In the genomic region with DNA sequence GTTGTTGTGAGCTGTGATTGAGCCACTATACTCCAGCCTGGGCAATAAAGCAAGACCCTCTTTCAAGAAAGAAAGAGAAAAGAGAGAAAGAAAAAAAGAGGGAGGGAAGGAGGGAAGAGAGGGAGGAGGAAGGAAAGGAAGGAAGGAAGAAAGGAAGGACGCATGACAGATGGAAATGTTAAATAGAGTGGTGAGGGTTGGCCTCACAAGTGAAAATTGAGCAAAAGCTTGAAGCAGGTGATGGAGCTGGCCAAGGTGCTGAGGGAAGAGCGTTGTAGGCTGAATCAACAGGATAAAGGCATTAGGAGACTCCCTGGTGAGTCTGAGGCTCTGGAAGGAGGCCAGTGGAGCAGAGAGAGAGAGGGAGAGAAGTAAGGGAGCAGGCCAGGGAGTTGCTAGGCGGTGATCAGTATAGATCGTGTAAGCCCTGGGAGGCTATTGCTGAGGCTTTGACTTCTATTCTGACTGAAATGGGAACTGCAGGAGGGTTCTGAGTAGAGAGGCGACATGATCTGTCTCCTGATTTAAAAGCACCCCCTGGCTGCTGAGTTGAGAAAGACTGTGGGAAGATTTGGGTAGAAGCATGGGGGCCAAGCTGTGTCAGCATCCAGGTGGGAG, we compare ENCODE assay signal across 10 cellular contexts. TPM values are rescaled to one million over a fixed set of nuclear protein-coding genes. Genes with fewer than 3 reads are reported as not detected.
DNase-seq lines count a peak whose midpoint lies in the region; ATAC-seq and TF ChIP-seq lines count a peak whose summit lies in the region.
"Had no signal": no experiment of that assay in that cellular context is flagged by ENCODE, and none has a peak within 500 bp of the region (broad histone marks: within the 10 kb centered on the region; RNA-seq: fewer than 3 reads in every experiment).

No MANE protein-coding gene starts in this region.

- H3K4me3 ChIP-seq in SK-N-SH (ENCODE audit: low read depth in 2 of 2, low read length in 1 of 2) = no peak overlapping the region
- H3K4me3 ChIP-seq in Loucy (ENCODE audit: low read length, poor library complexity, severe bottlenecking) = no peak overlapping the region
- no peak overlapping the region for H3K4me3 ChIP-seq in cardiac fibroblast (replicated peaks in 1 of 2; ENCODE audit: low read depth in 2 of 2, low read length in 2 of 2)

- no peaks in the 10 kb centered on the region for H3F3A ChIP-seq in SK-N-SH (replicated peaks; ENCODE audit: insufficient read depth)
- no peaks in the 10 kb centered on the region for H3F3A ChIP-seq in Loucy (ENCODE audit: low read depth)

- H3K9me2 ChIP-seq in SK-N-SH = no peaks in the 10 kb centered on the region
- no peaks in the 10 kb centered on the region for H3K9me2 ChIP-seq in Loucy (replicated peaks; ENCODE audit: low read depth, low read length)

- TF ChIP-seq EP300 in SK-N-SH (IDR thresholded peaks at IDR 0.05; ENCODE audit: borderline replicate concordance in 1 of 2, low read depth in 1 of 2, low read length in 1 of 2) = no peak

- TF ChIP-seq CTCF in SK-N-SH (IDR thresholded peaks at IDR 0.05) (no peak), Loucy (conservative IDR thresholded peaks at IDR 0.05; ENCODE audit: low read length) (peak; percentile 44; the same call in 1 of the 2 replicates), cardiac fibroblast (IDR thresholded peaks at IDR 0.05; ENCODE audit: low read depth, low read length) (no peak), nephron progenitor cell (IDR thresholded peaks at IDR 0.05) (no peak)

- 92% methylated on average over 5 of the region's 5 CpGs for WGBS in SK-N-SH (ENCODE audit: low lambda C conversion rate)

- H3K27ac Mint-ChIP-seq in nephron progenitor cell = no peak overlapping the region
- H3K27ac Mint-ChIP-seq: stimulated activated naive CD8-positive, alpha-beta T cell treated with anti-CD3 and anti-CD28 coated beads, Interleukin-15, Interleukin-2, amounts not matched to agents 100 ng/mL and 50 ng/mL, for 24 hours had no signal

- H3K9me3 ChIP-seq in SK-N-SH = no peaks in the 10 kb centered on the region
- H3K9me3 ChIP-seq in Loucy (ENCODE audit: insufficient read depth, low read depth, low read length) = no peaks in the 10 kb centered on the region

- H3K27me3 Mint-ChIP-seq in nephron progenitor cell (ENCODE audit: low read depth, poor library complexity) = no peaks in the 10 kb centered on the region
- H3K27me3 Mint-ChIP-seq: stimulated activated naive CD8-positive, alpha-beta T cell treated with anti-CD3 and anti-CD28 coated beads, Interleukin-15, Interleukin-2, amounts not matched to agents 100 ng/mL and 50 ng/mL, for 24 hours had no signal

- 0 out of 2 replicates have a peak, but pooled peaks have one; percentile 29 for TF ChIP-seq RAD21 in SK-N-SH (IDR thresholded peaks at IDR 0.05; ENCODE audit: low read length)

- H3K36me3 ChIP-seq in SK-N-SH (replicated peaks in 1 of 2; ENCODE audit: control insufficient read depth in 1 of 2, insufficient read depth in 2 of 2, low read length in 1 of 2) (peaks cover 8 to 47% of the 10 kb centered on the region in 2 experiments), Loucy (ENCODE audit: insufficient read depth, low read length) (no peaks in the 10 kb centered on the region)

- no peaks in the 10 kb centered on the region for H3K9me3 Mint-ChIP-seq in nephron progenitor cell
- H3K9me3 Mint-ChIP-seq: stimulated activated naive CD8-positive, alpha-beta T cell treated with anti-CD3 and anti-CD28 coated beads, Interleukin-15, Interleukin-2, amounts not matched to agents 100 ng/mL and 50 ng/mL, for 24 hours had no signal

- no peaks in the 10 kb centered on the region for H3K79me2 ChIP-seq in SK-N-SH (ENCODE audit: insufficient read depth)
- no peaks in the 10 kb centered on the region for H3K79me2 ChIP-seq in Loucy (ENCODE audit: insufficient read depth, low read length)

- H3K36me3 Mint-ChIP-seq in nephron progenitor cell (ENCODE audit: low read depth) = peaks cover 19% of the 10 kb centered on the region

- H2AFZ ChIP-seq in SK-N-SH (ENCODE audit: low read depth) (no peak overlapping the region), Loucy (ENCODE audit: low read length) (no peak overlapping the region)

- H3K4me2 ChIP-seq in SK-N-SH (no peak overlapping the region), Loucy (ENCODE audit: low read depth, low read length, poor library complexity, severe bottlenecking) (no peak overlapping the region)

- no peak overlapping the region for H3K4me3 Mint-ChIP-seq in nephron progenitor cell
- H3K4me3 Mint-ChIP-seq: stimulated activated naive CD8-positive, alpha-beta T cell treated with anti-CD3 and anti-CD28 coated beads, Interleukin-15, Interleukin-2, amounts not matched to agents 100 ng/mL and 50 ng/mL, for 24 hours had no signal

- POLR2A ChIA-PET in SK-N-SH (lab: Yijun Ruan, JAX) = interaction anchor here (1.7 kb wide), 1 partner anchor 9 kb away, joined by 4 read pairs; no protein-coding TSS in a partner anchor

- H4K20me1 ChIP-seq in SK-N-SH (ENCODE audit: insufficient read depth) (no peaks in the 10 kb centered on the region), Loucy (ENCODE audit: insufficient read depth, low read length, poor library complexity, severe bottlenecking) (no peaks in the 10 kb centered on the region)

- CTCF ChIA-PET in SK-N-SH (lab: Yijun Ruan, JAX) = interaction anchor here (0.5 to 3.4 kb wide), 2 partner anchors 11 to 31 kb away, joined by 3 to 11 read pairs; no protein-coding TSS in a partner anchor

- no peak overlapping the region for H3K27ac ChIP-seq in SK-N-SH (ENCODE audit: low read depth in 2 of 2, low read length in 1 of 2)

- H3K27me3 ChIP-seq in SK-N-SH (ENCODE audit: insufficient read depth) (no peaks in the 10 kb centered on the region), Loucy (ENCODE audit: insufficient read depth, low read length, poor library complexity, severe bottlenecking) (no peaks in the 10 kb centered on the region)

- DNase-seq in SK-N-SH = no peak
- DNase-seq in cardiac fibroblast (ENCODE audit: low read depth in 2 of 2) = peak; percentile 20 to 52
- DNase-seq in nephron progenitor cell = peak; percentile 34
- no peak for DNase-seq in effector CD4-positive, alpha-beta T cell
- DNase-seq: T1000 had no signal

- no peaks in the 10 kb centered on the region for H3K4me1 Mint-ChIP-seq in nephron progenitor cell

- ATAC-seq in SK-N-SH treated with all-trans-retinoic acid at 6 μM for 48 hours (no peak), HG02623 (IDR thresholded peaks at IDR 0.05; ENCODE audit: unreplicated experiment) (no peak), esophagus mucosa (no peak)

- H3K4me1 ChIP-seq in SK-N-SH (ENCODE audit: control insufficient read depth in 1 of 2, insufficient read depth in 2 of 2, low read depth in 1 of 2, low read length in 1 of 2) (no peaks in the 10 kb centered on the region), Loucy (ENCODE audit: insufficient read depth, low read length, poor library complexity, severe bottlenecking) (no peaks in the 10 kb centered on the region)

- H3K9ac ChIP-seq in SK-N-SH = no peak overlapping the region
- no peak overlapping the region for H3K9ac ChIP-seq in Loucy (ENCODE audit: low read depth, low read length, poor library complexity, severe bottlenecking)

TF ChIP-seq in SK-N-SH treated with all-trans-retinoic acid at 6 μM for 48 hours, 23 proteins besides CTCF, POLR2A, EP300 and RAD21:
- TF ChIP-seq, protein P1, sequence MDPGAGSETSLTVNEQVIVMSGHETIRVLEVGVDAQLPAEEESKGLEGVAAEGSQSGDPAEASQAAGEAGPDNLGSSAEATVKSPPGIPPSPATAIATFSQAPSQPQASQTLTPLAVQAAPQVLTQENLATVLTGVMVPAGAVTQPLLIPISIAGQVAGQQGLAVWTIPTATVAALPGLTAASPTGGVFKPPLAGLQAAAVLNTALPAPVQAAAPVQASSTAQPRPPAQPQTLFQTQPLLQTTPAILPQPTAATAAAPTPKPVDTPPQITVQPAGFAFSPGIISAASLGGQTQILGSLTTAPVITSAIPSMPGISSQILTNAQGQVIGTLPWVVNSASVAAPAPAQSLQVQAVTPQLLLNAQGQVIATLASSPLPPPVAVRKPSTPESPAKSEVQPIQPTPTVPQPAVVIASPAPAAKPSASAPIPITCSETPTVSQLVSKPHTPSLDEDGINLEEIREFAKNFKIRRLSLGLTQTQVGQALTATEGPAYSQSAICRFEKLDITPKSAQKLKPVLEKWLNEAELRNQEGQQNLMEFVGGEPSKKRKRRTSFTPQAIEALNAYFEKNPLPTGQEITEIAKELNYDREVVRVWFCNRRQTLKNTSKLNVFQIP (CRISPR knock-in tag; IDR thresholded peaks at IDR 0.05; ENCODE audit: borderline replicate concordance, low read depth) = no peak
- TF ChIP-seq OSR1 (CRISPR knock-in tag; IDR thresholded peaks at IDR 0.05) (no peak), ARNTL (CRISPR knock-in tag; IDR thresholded peaks at IDR 0.05; ENCODE audit: borderline replicate concordance, low read depth) (no peak), ZNF8 (CRISPR knock-in tag; IDR thresholded peaks at IDR 0.05) (no peak), ISL1 (CRISPR knock-in tag; IDR thresholded peaks at IDR 0.05) (no peak), ZC3H10 (CRISPR knock-in tag; IDR thresholded peaks at IDR 0.05) (no peak)
- TF ChIP-seq, protein P2, sequence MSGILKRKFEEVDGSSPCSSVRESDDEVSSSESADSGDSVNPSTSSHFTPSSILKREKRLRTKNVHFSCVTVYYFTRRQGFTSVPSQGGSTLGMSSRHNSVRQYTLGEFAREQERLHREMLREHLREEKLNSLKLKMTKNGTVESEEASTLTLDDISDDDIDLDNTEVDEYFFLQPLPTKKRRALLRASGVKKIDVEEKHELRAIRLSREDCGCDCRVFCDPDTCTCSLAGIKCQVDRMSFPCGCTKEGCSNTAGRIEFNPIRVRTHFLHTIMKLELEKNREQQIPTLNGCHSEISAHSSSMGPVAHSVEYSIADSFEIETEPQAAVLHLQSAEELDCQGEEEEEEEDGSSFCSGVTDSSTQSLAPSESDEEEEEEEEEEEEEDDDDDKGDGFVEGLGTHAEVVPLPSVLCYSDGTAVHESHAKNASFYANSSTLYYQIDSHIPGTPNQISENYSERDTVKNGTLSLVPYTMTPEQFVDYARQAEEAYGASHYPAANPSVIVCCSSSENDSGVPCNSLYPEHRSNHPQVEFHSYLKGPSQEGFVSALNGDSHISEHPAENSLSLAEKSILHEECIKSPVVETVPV (CRISPR knock-in tag; IDR thresholded peaks at IDR 0.05) = no peak

RNA-seq across cellular contexts. Expression of a gene that starts 26.5 kb away (rescaled TPM):
- polyA plus RNA-seq in SK-N-SH (2012; rRNA removed) = 146 and 185 TPM in 2 replicates
- 89.0 and 113 TPM in 2 replicates for polyA plus RNA-seq in SK-N-SH (2012; cell fraction: cytosol; rRNA removed)
- 84.6 and 136 TPM in 2 replicates for polyA plus RNA-seq in SK-N-SH (2012; cell fraction: nucleus; rRNA removed)
- 48.8 TPM for total RNA-seq in esophagus mucosa

Comparison
In these comparisons a context has a peak if more than half of its experiments do, and no peak if none do; other contexts are left out.
1. DNase-seq: peak in cardiac fibroblast (2 of 2) and nephron progenitor cell (single experiment); none in SK-N-SH (single experiment) and effector CD4-positive, alpha-beta T cell (single experiment).